In genomic region chr13:113864303-113864890, GRCh38 we compare ENCODE assay signal across 8 cellular contexts. TPM values are rescaled to one million over a fixed set of nuclear protein-coding genes. Genes with fewer than 3 reads are reported as not detected.
DNase-seq lines count a peak whose midpoint lies in the region; ATAC-seq and TF ChIP-seq lines count a peak whose summit lies in the region.

No MANE protein-coding gene starts in this region.

- no peak overlapping the region for H3K27ac Mint-ChIP-seq in activated CD4-positive, alpha-beta T cell treated with anti-CD3 and anti-CD28 coated beads, Interleukin-2, amount 10 ng/mL, durations not matched to agents 7 days and 5 days

- H3K27ac ChIP-seq in left lung (no peak overlapping the region), tibial artery (peak overlapping the region; percentile 96)

- H3K27me3 Mint-ChIP-seq in activated CD4-positive, alpha-beta T cell treated with anti-CD3 and anti-CD28 coated beads, Interleukin-2, amount 10 ng/mL, durations not matched to agents 7 days and 5 days: peaks cover 54% of the 10 kb centered on the region

- in situ Hi-C loops in GM13976 (cut with MboI; ENCODE audit: low sequenced_read_pairs, unreplicated experiment): no loop called here

- peaks cover 0 to 54% of the 10 kb centered on the region in 2 donors for H3K27me3 ChIP-seq in left lung
- no peaks in the 10 kb centered on the region for H3K27me3 ChIP-seq in tibial artery

- H3K9me3 Mint-ChIP-seq in activated CD4-positive, alpha-beta T cell treated with anti-CD3 and anti-CD28 coated beads, Interleukin-2, amount 10 ng/mL, durations not matched to agents 7 days and 5 days: peaks cover 2% of the 10 kb centered on the region

- peak overlapping the region; percentile 30 for H3K4me3 Mint-ChIP-seq in activated CD4-positive, alpha-beta T cell treated with anti-CD3 and anti-CD28 coated beads, Interleukin-2, amount 10 ng/mL, durations not matched to agents 7 days and 5 days

- DNase-seq in activated CD4-positive, alpha-beta T cell treated with anti-CD3 and anti-CD28 coated beads, Interleukin-2, amount 10 ng/mL, durations not matched to agents 7 days and 5 days: no peak
- DNase-seq in activated CD4-positive, alpha-beta T cell treated with anti-CD3 and anti-CD28 coated beads, Interleukin-2, amount 50 U/mL, for 1 hour: no peak
- DNase-seq in astrocyte of the hippocampus (ENCODE audit: low read depth, low spot score) (peak; percentile 37), left lung (no peak), tibial artery (peak in 1 of 2 donors; percentile 60), GM13976 (ENCODE audit: low spot score) (no peak)

- intact Hi-C loops in left lung (cut with DNase I) (no loop called here), tibial artery (cut with DNase I; ENCODE audit: low total_unique reads) (loop anchor here (5.0 kb wide), 1 partner anchor 47 kb away; no protein-coding TSS in a partner anchor)

- H3K36me3 Mint-ChIP-seq in activated CD4-positive, alpha-beta T cell treated with anti-CD3 and anti-CD28 coated beads, Interleukin-2, amount 10 ng/mL, durations not matched to agents 7 days and 5 days (ENCODE audit: low read depth): no peaks in the 10 kb centered on the region

- H3K4me3 ChIP-seq in left lung (peak overlapping the region; percentile 71 to 81), tibial artery (peak overlapping the region; percentile 86 to 92)

- H3K4me1 Mint-ChIP-seq in activated CD4-positive, alpha-beta T cell treated with anti-CD3 and anti-CD28 coated beads, Interleukin-2, amount 10 ng/mL, durations not matched to agents 7 days and 5 days: peaks cover 13% of the 10 kb centered on the region

- TF ChIP-seq CTCF in left lung (IDR thresholded peaks at IDR 0.05): no peak
- TF ChIP-seq CTCF in tibial artery (IDR thresholded peaks at IDR 0.05): no peak
- TF ChIP-seq CTCF in GM13976 (IDR thresholded peaks at IDR 0.05; ENCODE audit: borderline replicate concordance, control extremely low read depth, extremely low read depth, insufficient read depth, missing control alignments): no peak

- CTCF ChIA-PET in activated CD4-positive, alpha-beta T cell treated with anti-CD3 and anti-CD28 coated beads, Interleukin-2, amount 10 ng/mL, durations not matched to agents 7 days and 5 days (lab: Charles Lee): no interaction called here

- no peaks in the 10 kb centered on the region for H3K36me3 ChIP-seq in left lung
- H3K36me3 ChIP-seq in tibial artery: peaks cover 0 to 10% (median 0%) of the 10 kb centered on the region in 3 donors

- ATAC-seq in left lung: no peak
- ATAC-seq in HG03135 (IDR thresholded peaks at IDR 0.05; ENCODE audit: unreplicated experiment): no peak
- no peak for ATAC-seq in GM21447 (IDR thresholded peaks at IDR 0.05; ENCODE audit: unreplicated experiment)

- H3K4me1 ChIP-seq in left lung: peaks cover 6 to 39% of the 10 kb centered on the region in 2 donors
- H3K4me1 ChIP-seq in tibial artery: peaks cover 0 to 40% (median 32%) of the 10 kb centered on the region in 4 donors

- H3K9me3 ChIP-seq in left lung (no peaks in the 10 kb centered on the region), tibial artery (no peaks in the 10 kb centered on the region)

- POLR2A ChIA-PET in activated CD4-positive, alpha-beta T cell treated with anti-CD3 and anti-CD28 coated beads, Interleukin-2, amount 10 ng/mL, durations not matched to agents 7 days and 5 days (lab: Charles Lee): no interaction called here

RNA-seq across cellular contexts. Expression of gene GAS6, which starts 0.5 kb away (rescaled TPM):
- under 1 TPM; 0.82 to 0.92 TPM for total RNA-seq in activated CD4-positive, alpha-beta T cell treated with anti-CD3 and anti-CD28 coated beads, Interleukin-2, amount 10 ng/mL, durations not matched to agents 7 days and 5 days
- 100 to 1,000 TPM in 1 of 2 donors, 10 to 100 TPM in 1; 79.9 to 169 TPM for total RNA-seq in left lung

Comparison
In these comparisons a context has a peak if more than half of its experiments do, and no peak if none do; other contexts are left out.
1. H3K27ac ChIP-seq: peak in tibial artery (2 of 2); none in left lung (0 of 2).
2. RNA of gene GAS6, which starts 0.5 kb away (total RNA-seq): 79.9 to 169 TPM in left lung; 0.82 to 0.92 TPM in activated CD4-positive, alpha-beta T cell treated with anti-CD3 and anti-CD28 coated beads, Interleukin-2, amount 10 ng/mL, durations not matched to agents 7 days and 5 days; every median in the first group is over 10 times any median in the second.